32 cellular contexts compared by ENCODE assay signal in the genomic region with DNA sequence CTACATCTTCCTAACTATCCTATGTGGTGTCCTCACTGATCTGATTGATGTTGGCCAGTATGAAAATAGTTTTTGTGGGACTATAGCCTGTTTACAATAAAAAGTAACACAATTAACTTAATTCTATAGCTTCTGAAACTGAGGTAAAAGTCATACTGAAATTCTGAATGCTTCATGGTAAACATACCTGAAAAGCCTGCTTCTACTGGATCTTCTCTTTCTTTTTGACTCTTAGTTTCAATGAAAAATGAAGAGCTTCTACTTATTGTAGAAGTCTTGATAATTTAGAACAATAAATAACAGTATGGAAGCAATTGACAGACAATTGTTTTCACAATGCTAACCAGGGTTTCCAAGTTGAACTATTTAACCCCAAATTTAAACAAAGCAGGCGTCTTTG.
"Had no signal": no experiment of that assay in that cellular context is flagged by ENCODE, and none has a peak within 500 bp of the region (broad histone marks: within the 10 kb centered on the region; RNA-seq: fewer than 3 reads in every experiment).

No MANE protein-coding gene starts in this region.

- H3K36me3 Mint-ChIP-seq: activated naive CD4-positive, alpha-beta T cell treated with anti-CD3 and anti-CD28 coated beads, Interleukin-2, amount 50 U/mL, for 72 hours; activated naive CD8-positive, alpha-beta T cell treated with anti-CD3 and anti-CD28 coated beads, Interleukin-2, amount 10 ng/mL, durations not matched to agents 7 days and 5 days; brain had no signal

- ATAC-seq: activated CD4-positive, CD25-positive, alpha-beta regulatory T cell treated with anti-CD3 and anti-CD28 coated beads, Interleukin-2, amount 50 U/mL, for 24 hours; activated CD8-positive, alpha-beta T cell treated with anti-CD3 and anti-CD28 coated beads for 36 hours; activated naive CD4-positive, alpha-beta T cell treated with anti-CD3 and anti-CD28 coated beads, Interleukin-2, amount 50 U/mL, for 72 hours; activated T-cell treated with anti-CD3 and anti-CD28 coated beads, Interleukin-2, amount 50 U/mL, for 4 hours; activated T-helper 17 cell treated with anti-CD3 and anti-CD28 coated beads, Interleukin-2, amount 50 U/mL, for 72 hours; gastroesophageal sphincter; heart right ventricle had no signal

- H3K36me3 ChIP-seq: ascending aorta, breast epithelium, cardiac muscle cell, colonic mucosa, esophagus squamous epithelium, gastroesophageal sphincter, heart right ventricle, WERI-Rb-1 had no signal

- H2AFZ ChIP-seq: hepatocyte had no signal

- H3K4me3 ChIP-seq: ascending aorta, breast epithelium, cardiac muscle cell, colonic mucosa, esophagus squamous epithelium, gastroesophageal sphincter, heart right ventricle, hepatocyte had no signal

- H3K4me2 ChIP-seq: hepatocyte had no signal

- H3K79me2 ChIP-seq: hepatocyte had no signal

- H3K4me3 Mint-ChIP-seq: activated B cell treated with CpG ODN at 0.5 μM for 24 hours; activated CD8-positive, alpha-beta T cell treated with anti-CD3 and anti-CD28 coated beads for 36 hours; activated naive CD4-positive, alpha-beta T cell treated with anti-CD3 and anti-CD28 coated beads for 36 hours; activated naive CD8-positive, alpha-beta T cell treated with anti-CD3 and anti-CD28 coated beads, Interleukin-2, amount 10 ng/mL, durations not matched to agents 7 days and 5 days; activated T-cell treated with anti-CD3 and anti-CD28 coated beads, Interleukin-2, amount 50 U/mL, for 4 hours; activated T-helper 17 cell treated with anti-CD3 and anti-CD28 coated beads, Interleukin-2, amount 50 U/mL, for 72 hours; T-helper 2 cell treated with Interferon-gamma antibody and Interleukin-4, amounts not matched to agents 5 μg/mL and 100 μg/mL, for 36 hours had no signal

- H3K27ac Mint-ChIP-seq: activated B cell treated with CpG ODN at 0.5 μM for 24 hours; activated CD8-positive, alpha-beta T cell treated with anti-CD3 and anti-CD28 coated beads for 36 hours; activated naive CD4-positive, alpha-beta T cell treated with anti-CD3 and anti-CD28 coated beads for 36 hours; activated naive CD4-positive, alpha-beta T cell treated with anti-CD3 and anti-CD28 coated beads, Interleukin-2, amount 50 U/mL, for 72 hours; activated naive CD8-positive, alpha-beta T cell treated with anti-CD3 and anti-CD28 coated beads, Interleukin-2, amount 10 ng/mL, durations not matched to agents 7 days and 5 days; activated T-helper 17 cell treated with anti-CD3 and anti-CD28 coated beads, Interleukin-2, amount 50 U/mL, for 72 hours; T-helper 2 cell treated with Interferon-gamma antibody and Interleukin-4, amounts not matched to agents 5 μg/mL and 100 μg/mL, for 36 hours had no signal

- DNase-seq: activated B cell treated with CpG ODN at 0.5 μM for 24 hours; activated CD4-positive, alpha-beta T cell treated with anti-CD3 and anti-CD28 coated beads for 48 hours; activated CD4-positive, alpha-beta T cell treated with anti-CD3 and anti-CD28 coated beads, Interleukin-2, amount 50 U/mL, for 1 hour; activated CD4-positive, alpha-beta T cell treated with anti-CD3 and anti-CD28 coated beads, Interleukin-2, amount 50 U/mL, for 48 hours; activated CD8-positive, alpha-beta memory T cell treated with anti-CD3 and anti-CD28 coated beads for 24 hours; activated CD8-positive, alpha-beta T cell treated with anti-CD3 and anti-CD28 coated beads for 36 hours; activated effector memory CD4-positive, alpha-beta T cell treated with anti-CD3 and anti-CD28 coated beads, Interleukin-2, amount 50 U/mL, for 16 hours; activated naive CD4-positive, alpha-beta T cell treated with anti-CD3 and anti-CD28 coated beads for 36 hours; activated naive CD8-positive, alpha-beta T cell treated with anti-CD3 and anti-CD28 coated beads, Interleukin-2, amount 10 ng/mL, durations not matched to agents 7 days and 5 days; activated T-cell treated with anti-CD3 and anti-CD28 coated beads, Interleukin-2, amount 50 U/mL, for 4 hours; central memory CD4-positive, alpha-beta T cell; cerebellar nuclear complex; colonic mucosa; effector CD8-positive, alpha-beta T cell; esophagus squamous epithelium; foreskin melanocyte; heart right ventricle; T1000; WERI-Rb-1 had no signal

- H3K27ac ChIP-seq: ascending aorta, breast epithelium, colonic mucosa, epithelial cell of prostate, esophagus squamous epithelium, gastroesophageal sphincter, heart right ventricle, hepatocyte, WERI-Rb-1 had no signal

- FAIRE-seq: endometrium, endothelial cell of umbilical vein had no signal

- H3K4me1 Mint-ChIP-seq: activated B cell treated with CpG ODN at 0.5 μM for 24 hours; activated naive CD8-positive, alpha-beta T cell treated with anti-CD3 and anti-CD28 coated beads, Interleukin-2, amount 10 ng/mL, durations not matched to agents 7 days and 5 days; activated T-helper 17 cell treated with anti-CD3 and anti-CD28 coated beads, Interleukin-2, amount 50 U/mL, for 72 hours had no signal

- H3K27me3 Mint-ChIP-seq: activated B cell treated with CpG ODN at 0.5 μM for 24 hours; activated CD8-positive, alpha-beta T cell treated with anti-CD3 and anti-CD28 coated beads for 36 hours; activated naive CD8-positive, alpha-beta T cell treated with anti-CD3 and anti-CD28 coated beads, Interleukin-2, amount 10 ng/mL, durations not matched to agents 7 days and 5 days; activated T-helper 17 cell treated with anti-CD3 and anti-CD28 coated beads, Interleukin-2, amount 50 U/mL, for 72 hours; brain had no signal

- H3K9me3 ChIP-seq: ascending aorta, breast epithelium, colonic mucosa, esophagus squamous epithelium, gastroesophageal sphincter, heart right ventricle had no signal

- H3K9me3 Mint-ChIP-seq: activated B cell treated with CpG ODN at 0.5 μM for 24 hours; activated CD8-positive, alpha-beta T cell treated with anti-CD3 and anti-CD28 coated beads for 36 hours; activated naive CD4-positive, alpha-beta T cell treated with anti-CD3 and anti-CD28 coated beads for 36 hours; activated naive CD8-positive, alpha-beta T cell treated with anti-CD3 and anti-CD28 coated beads, Interleukin-2, amount 10 ng/mL, durations not matched to agents 7 days and 5 days; activated T-cell treated with anti-CD3 and anti-CD28 coated beads, Interleukin-2, amount 50 U/mL, for 4 hours; activated T-helper 17 cell treated with anti-CD3 and anti-CD28 coated beads, Interleukin-2, amount 50 U/mL, for 72 hours; brain; T-helper 2 cell treated with Interferon-gamma antibody and Interleukin-4, amounts not matched to agents 5 μg/mL and 100 μg/mL, for 36 hours had no signal

- H3K27me3 ChIP-seq: ascending aorta, breast epithelium, cardiac muscle cell, colonic mucosa, gastroesophageal sphincter, heart right ventricle, hepatocyte had no signal

- H3K4me1 ChIP-seq: ascending aorta, breast epithelium, colonic mucosa had no signal
